Comparison of ENCODE assay signal across 8 cellular contexts in the genomic region with DNA sequence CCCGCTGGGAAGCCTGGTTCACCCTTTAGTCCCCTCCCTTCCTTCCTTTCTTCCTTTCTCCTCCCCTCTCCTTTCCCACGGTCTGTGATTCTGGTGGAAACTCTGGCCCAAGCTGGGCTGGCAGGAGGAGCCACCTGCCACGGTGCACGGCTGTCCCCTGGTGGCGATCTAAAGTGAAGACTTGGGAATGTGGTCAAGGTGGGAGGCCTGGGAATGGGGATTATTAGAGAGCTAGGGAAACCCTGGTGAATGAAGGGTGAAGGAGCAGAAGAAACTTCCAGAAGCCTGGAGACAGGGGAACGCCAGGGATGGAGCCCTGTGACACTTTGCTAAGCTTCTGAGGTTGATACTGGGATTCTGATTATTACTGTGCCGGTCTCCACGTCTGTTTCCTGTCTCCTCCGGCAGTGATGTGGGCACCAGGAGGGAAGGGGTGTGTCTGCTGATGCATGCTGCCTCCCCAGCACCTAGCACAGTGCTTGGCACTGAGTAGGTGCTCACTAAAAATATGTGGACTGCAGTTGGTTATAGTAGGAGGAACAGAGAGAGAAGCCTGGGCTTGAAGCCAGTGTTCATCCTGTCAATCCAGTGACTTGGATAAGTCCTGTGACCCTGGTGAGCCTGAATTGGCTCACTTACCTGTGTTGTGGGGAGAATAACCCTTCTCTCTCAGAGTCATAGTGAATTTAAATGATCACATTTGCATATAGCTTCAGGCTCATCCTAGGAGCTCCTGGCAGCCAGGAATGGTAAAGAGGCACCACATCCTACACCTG.
DNase-seq lines count a peak whose midpoint lies in the region; ATAC-seq and TF ChIP-seq lines count a peak whose summit lies in the region.

No MANE protein-coding gene starts in this region.

- DNase-seq in BE2C (peak; percentile 76), HEK293T (ENCODE audit: extremely low spot score) (peak; percentile 83), NCI-H774 (lab: John Stamatoyannopoulos, UW) (peak; percentile 26), epithelial cell of proximal tubule (ENCODE audit: low read depth) (peak; percentile 19), myocyte (ENCODE audit: low read depth) (peak; percentile 81)
- peak; percentile 76 for DNase-seq in activated CD8-positive, alpha-beta memory T cell treated with anti-CD3 and anti-CD28 coated beads, Interleukin-2, amount 50 U/mL, for 48 hours

- H3K36me3 Mint-ChIP-seq in stimulated activated memory B cell treated with anti-CD40 and anti-IgM and Interleukin-4, amounts not matched to agents 10 μg/mL and 1 μg/mL and 100 μg/mL, for 72 hours = no peaks in the 10 kb centered on the region

- H3K36me3 ChIP-seq in BE2C = no peaks in the 10 kb centered on the region

- TF ChIP-seq CTCF in BE2C (IDR thresholded peaks at IDR 0.05; ENCODE audit: low read depth, low read length) (peak; percentile 96), epithelial cell of proximal tubule (conservative IDR thresholded peaks at IDR 0.05; ENCODE audit: low read depth, low read length) (peak; percentile 100)

- no peak overlapping the region for H3K4me3 Mint-ChIP-seq in stimulated activated memory B cell treated with anti-CD40 and anti-IgM and Interleukin-4, amounts not matched to agents 10 μg/mL and 1 μg/mL and 100 μg/mL, for 72 hours

- H3K9me3 ChIP-seq in BE2C = no peaks in the 10 kb centered on the region

- H3K4me3 ChIP-seq in BE2C (ENCODE audit: low read depth, low read length) (no peak overlapping the region), epithelial cell of proximal tubule (ENCODE audit: low read depth, low read length) (no peak overlapping the region)

- CTCF ChIA-PET in HEK293T (lab: Yijun Ruan, JAX) = interaction anchor here (0.5 to 4.4 kb wide), 25 partner anchors 12 to 160 kb away, joined by 3 to 59 read pairs (median 4); no protein-coding TSS in a partner anchor

- POLR2A ChIA-PET in HEK293T (lab: Yijun Ruan, JAX) = interaction anchor here (0.9 kb wide), 1 partner anchor 23 kb away, joined by 3 read pairs; no protein-coding TSS in a partner anchor

- no peaks in the 10 kb centered on the region for H3K27me3 Mint-ChIP-seq in stimulated activated memory B cell treated with anti-CD40 and anti-IgM and Interleukin-4, amounts not matched to agents 10 μg/mL and 1 μg/mL and 100 μg/mL, for 72 hours

- peaks cover 19% of the 10 kb centered on the region for H3K4me1 Mint-ChIP-seq in stimulated activated memory B cell treated with anti-CD40 and anti-IgM and Interleukin-4, amounts not matched to agents 10 μg/mL and 1 μg/mL and 100 μg/mL, for 72 hours

- no peaks in the 10 kb centered on the region for H3K4me1 ChIP-seq in BE2C

- peak; percentile 61 for ATAC-seq in stimulated activated memory B cell treated with anti-CD40 and anti-IgM and Interleukin-4, amounts not matched to agents 10 μg/mL and 1 μg/mL and 100 μg/mL, for 72 hours
- no peak for ATAC-seq in HG03097 (IDR thresholded peaks at IDR 0.05; ENCODE audit: low FRiP score, unreplicated experiment)

- H3K9me3 Mint-ChIP-seq in stimulated activated memory B cell treated with anti-CD40 and anti-IgM and Interleukin-4, amounts not matched to agents 10 μg/mL and 1 μg/mL and 100 μg/mL, for 72 hours = no peaks in the 10 kb centered on the region

- H3K27me3 ChIP-seq in BE2C = no peaks in the 10 kb centered on the region

- peak overlapping the region; percentile 1 for H3K27ac Mint-ChIP-seq in stimulated activated memory B cell treated with anti-CD40 and anti-IgM and Interleukin-4, amounts not matched to agents 10 μg/mL and 1 μg/mL and 100 μg/mL, for 72 hours

TF ChIP-seq in HEK293T, 16 proteins besides CTCF, POLR2A, EP300 and RAD21:
- no peak for TF ChIP-seq ELF4 (IDR thresholded peaks at IDR 0.05)

Comparison
In these comparisons a context has a peak if more than half of its experiments do, and no peak if none do; other contexts are left out.
1. DNase-seq: peak in every context shown above with its lines; median percentile 83 in HEK293T; 81 in myocyte; 76 in BE2C; 76 in activated CD8-positive, alpha-beta memory T cell treated with anti-CD3 and anti-CD28 coated beads, Interleukin-2, amount 50 U/mL, for 48 hours; 26 in NCI-H774; 19 in epithelial cell of proximal tubule.